Comparison of ENCODE assay signal across 11 cellular contexts in genomic region chr19:53882391-53883050, GRCh38. TPM values are rescaled to one million over a fixed set of nuclear protein-coding genes. Genes with fewer than 3 reads are reported as not detected.
A peak's percentile ranks its signal among the peaks of the same experiment; 100 is the strongest.
DNase-seq lines count a peak whose midpoint lies in the region; ATAC-seq, FAIRE-seq and TF ChIP-seq lines count a peak whose summit lies in the region.
"Had no signal": no experiment of that assay in that cellular context is flagged by ENCODE, and none has a peak within 500 bp of the region (broad histone marks: within the 10 kb centered on the region; RNA-seq: fewer than 3 reads in every experiment).

No MANE protein-coding gene starts in this region.

- CTCF ChIA-PET in A673 (lab: Charles Lee): interaction anchor here (0.6 kb wide), 1 partner anchor 29 kb away, joined by 3 read pairs; no protein-coding TSS in a partner anchor

- ATAC-seq in GM18502 (IDR thresholded peaks at IDR 0.05; ENCODE audit: poor library complexity, unreplicated experiment): no peak
- no peak for ATAC-seq in HG02981 (IDR thresholded peaks at IDR 0.05; ENCODE audit: unreplicated experiment)

- H2BK120ac ChIP-seq in H9 (ENCODE audit: low read depth, low read length, poor library complexity, severe bottlenecking): peak overlapping the region; percentile 51
- H2BK120ac ChIP-seq in mesenchymal stem cell (ENCODE audit: low read depth, low read length): no peak overlapping the region

- H3K36me3 ChIP-seq in A673 (ENCODE audit: insufficient read depth, low read length, poor library complexity, severe bottlenecking) (no peaks in the 10 kb centered on the region), astrocyte (ENCODE audit: insufficient read depth, low read length) (no peaks in the 10 kb centered on the region), mesenchymal stem cell (ENCODE audit: control insufficient read depth in 1 of 2, insufficient read depth in 2 of 2, low read depth in 1 of 2, low read length in 2 of 2) (no peaks in the 10 kb centered on the region)

- H3K23ac ChIP-seq in H9 (ENCODE audit: insufficient read length, low read depth, low read length) (no peak overlapping the region), mesenchymal stem cell (ENCODE audit: low read length in 2 of 2) (no peak overlapping the region)

- peaks cover 18 to 21% of the 10 kb centered on the region in 2 experiments for H3K4me1 Mint-ChIP-seq in H9
- no peaks in the 10 kb centered on the region for H3K4me1 Mint-ChIP-seq in astrocyte (ENCODE audit: low read depth, unreplicated experiment)

- H3K9me3 Mint-ChIP-seq in H9 (no peaks in the 10 kb centered on the region), astrocyte (ENCODE audit: unreplicated experiment) (no peaks in the 10 kb centered on the region)

- H3K79me1 ChIP-seq in H9 (ENCODE audit: insufficient read depth, low read depth, low read length, poor library complexity, severe bottlenecking) (no peaks in the 10 kb centered on the region), mesenchymal stem cell (replicated peaks; ENCODE audit: low read length, poor library complexity, severe bottlenecking) (no peaks in the 10 kb centered on the region)

- no peak overlapping the region for H4K8ac ChIP-seq in H9 (replicated peaks; ENCODE audit: insufficient read length, low read depth, low read length)
- no peak overlapping the region for H4K8ac ChIP-seq in mesenchymal stem cell (ENCODE audit: low read length)

- H2BK20ac ChIP-seq in H9 (ENCODE audit: low read depth, low read length, poor library complexity, severe bottlenecking): no peak overlapping the region

- H3K27ac ChIP-seq in A673 (ENCODE audit: low read depth, low read length, poor library complexity, severe bottlenecking): no peak overlapping the region
- H3K27ac ChIP-seq in H9 (ENCODE audit: insufficient read length, low read depth, low read length): no peak overlapping the region
- no peak overlapping the region for H3K27ac ChIP-seq in astrocyte (ENCODE audit: low read depth, low read length)
- H3K27ac ChIP-seq in mesenchymal stem cell (ENCODE audit: low read length, poor library complexity, severe bottlenecking): no peak overlapping the region

- no CpG with 5 or more reads among the region's 18 CpGs for WGBS in H9 (ENCODE audit: extremely low coverage, insufficient read length, low lambda C conversion rate)
- 11% methylated on average over 15 of the region's 18 CpGs for WGBS in mesenchymal stem cell

- H3K36me3 Mint-ChIP-seq in H9 (ENCODE audit: insufficient read depth in 1 of 3, low read depth in 3 of 3) (no peaks in the 10 kb centered on the region; a peak in 2 of 7 replicates), astrocyte (ENCODE audit: low read depth, unreplicated experiment) (peaks cover under 1% of the 10 kb centered on the region)

- H3K79me2 ChIP-seq in H9 (ENCODE audit: insufficient read depth, low read length): no peaks in the 10 kb centered on the region
- no peaks in the 10 kb centered on the region for H3K79me2 ChIP-seq in astrocyte (ENCODE audit: insufficient read depth, low read length)

- no peak overlapping the region for H3T11ph ChIP-seq in H9 (ENCODE audit: low read length)

- H3K4me2 ChIP-seq in H9 (ENCODE audit: insufficient read depth, insufficient read length, low read length) (peak overlapping the region; percentile 81), astrocyte (ENCODE audit: low read length) (peak overlapping the region; percentile 79), mesenchymal stem cell (ENCODE audit: low read length, poor library complexity, severe bottlenecking) (peak overlapping the region; percentile 70)

- peaks cover 23% of the 10 kb centered on the region for H3K27me3 Mint-ChIP-seq in H9 (ENCODE audit: low read depth)
- peaks cover 25% of the 10 kb centered on the region for H3K27me3 Mint-ChIP-seq in astrocyte (ENCODE audit: low read depth, unreplicated experiment)

- H4K20me1 ChIP-seq in H9 (ENCODE audit: control insufficient read depth, insufficient read depth, insufficient read length) (no peaks in the 10 kb centered on the region), astrocyte (ENCODE audit: insufficient read depth, low read length) (no peaks in the 10 kb centered on the region)

- POLR2A ChIA-PET in A673 (lab: Charles Lee; ENCODE audit: low non-redundant PET): interaction anchor here (0.7 kb wide), 1 partner anchor 10 kb away, joined by 3 read pairs; no protein-coding TSS in a partner anchor

- H3K4me3 Mint-ChIP-seq in H9 (no peak overlapping the region; a peak in 1 of 5 replicates), astrocyte (ENCODE audit: unreplicated experiment) (peak overlapping the region; percentile 66)

- no TSS peak for BruUV-seq in A673 (replicated peaks; lab: Mats Ljungman, UMichigan)

- DNase-seq in A673 (ENCODE audit: low spot score) (no peak), H9 (no peak), astrocyte (ENCODE audit: low read depth) (no peak), mesenchymal stem cell (no peak), NCI-H2081 (lab: John Stamatoyannopoulos, UW) (no peak)
- DNase-seq in activated CD4-positive, alpha-beta T cell treated with anti-CD3 and anti-CD28 coated beads for 4 hours: no peak

- no peak overlapping the region for H3K18ac ChIP-seq in H9 (ENCODE audit: insufficient read length, low read depth, low read length)
- H3K18ac ChIP-seq in mesenchymal stem cell (ENCODE audit: low read depth in 1 of 2, low read length in 2 of 2): no peak overlapping the region

- H3K14ac ChIP-seq in H9 (ENCODE audit: insufficient read depth, low read length) (peak overlapping the region; percentile 63; the same call in 1 of the 2 replicates), mesenchymal stem cell (ENCODE audit: low read length in 2 of 2) (no peak overlapping the region)

- TF ChIP-seq CTCF in A673 (conservative IDR thresholded peaks at IDR 0.05; ENCODE audit: low read depth, low read length): 0 out of 2 replicates have a peak, but pooled peaks have one; percentile 28
- no peak; the same call in 2 of the 3 replicates for TF ChIP-seq CTCF in H9 (conservative IDR thresholded peaks at IDR 0.05)
- no peak for TF ChIP-seq CTCF in astrocyte (IDR thresholded peaks at IDR 0.05; ENCODE audit: insufficient read depth, low read depth, low read length)

- H3K27ac Mint-ChIP-seq in H9 (no peak overlapping the region), astrocyte (ENCODE audit: unreplicated experiment) (no peak overlapping the region)

- H2BK12ac ChIP-seq in H9 (ENCODE audit: insufficient read length, low read depth, low read length) (peak overlapping the region; percentile 16), mesenchymal stem cell (ENCODE audit: low read length in 2 of 2) (no peak overlapping the region)

- H2BK5ac ChIP-seq in H9 (ENCODE audit: insufficient read length, low read length): no peak overlapping the region
- no peak overlapping the region for H2BK5ac ChIP-seq in mesenchymal stem cell (ENCODE audit: low read depth, low read length, poor library complexity, severe bottlenecking)

- H3K4me3 ChIP-seq in A673 (ENCODE audit: low read depth, low read length, poor library complexity, severe bottlenecking) (peak overlapping the region; percentile 46), astrocyte (ENCODE audit: insufficient read depth, low read depth, low read length) (peak overlapping the region; percentile 30), mesenchymal stem cell (ENCODE audit: insufficient read depth in 1 of 2, low read depth in 1 of 2, low read length in 2 of 2) (no peak overlapping the region)

- H4K91ac ChIP-seq in H9 (ENCODE audit: insufficient read length, low read depth, low read length) (no peak overlapping the region), mesenchymal stem cell (ENCODE audit: low read length) (no peak overlapping the region)

- no peak overlapping the region for H3K4ac ChIP-seq in H9 (ENCODE audit: low read depth, low read length)
- no peak overlapping the region for H3K4ac ChIP-seq in mesenchymal stem cell (ENCODE audit: low read depth in 1 of 2, low read length in 2 of 2)

- no peak overlapping the region for H2BK15ac ChIP-seq in H9 (ENCODE audit: low read depth, low read length)
- H2BK15ac ChIP-seq in mesenchymal stem cell (ENCODE audit: low read depth, poor library complexity, severe bottlenecking): no peak overlapping the region

- intact Hi-C loops in A673 (cut with micrococcal nuclease; ENCODE audit: unreplicated experiment): no loop called here

- H3K9ac ChIP-seq in H9 (ENCODE audit: extremely low read depth, insufficient read length, low read length) (peak overlapping the region; percentile 21), astrocyte (ENCODE audit: low read length) (no peak overlapping the region), mesenchymal stem cell (ENCODE audit: low read length) (no peak overlapping the region)

- H3K27me3 ChIP-seq in A673 (replicated peaks; ENCODE audit: insufficient read depth, low read depth, low read length, poor library complexity) (peaks cover 25% of the 10 kb centered on the region), H9 (ENCODE audit: insufficient read depth, low read length) (no peaks in the 10 kb centered on the region), astrocyte (ENCODE audit: insufficient read depth, low read length) (peaks cover 51% of the 10 kb centered on the region), mesenchymal stem cell (ENCODE audit: control insufficient read depth in 1 of 2, insufficient read depth in 1 of 2, low read length in 2 of 2) (peaks cover 49 to 62% of the 10 kb centered on the region in 2 experiments)

- FAIRE-seq in astrocyte (lab: Jason Lieb, UNC): no peak
- FAIRE-seq: H54 had no signal

- no peak overlapping the region for H2AK5ac ChIP-seq in H9 (ENCODE audit: insufficient read length, low read length)
- H2AK5ac ChIP-seq in mesenchymal stem cell (ENCODE audit: low read length, severe bottlenecking): no peak overlapping the region

- H3K4me1 ChIP-seq in A673 (ENCODE audit: insufficient read depth, low read length, poor library complexity, severe bottlenecking) (peaks cover 28% of the 10 kb centered on the region), H9 (ENCODE audit: insufficient read depth, low read length) (no peaks in the 10 kb centered on the region; the same call in 1 of the 2 replicates), astrocyte (ENCODE audit: insufficient read depth, low read length) (peaks cover 15% of the 10 kb centered on the region), mesenchymal stem cell (ENCODE audit: control insufficient read depth, insufficient read depth, low read depth, low read length) (peaks cover 12% of the 10 kb centered on the region)

- H3K23me2 ChIP-seq in H9 (ENCODE audit: insufficient read length, low read depth, low read length, poor library complexity, severe bottlenecking): peaks cover 37% of the 10 kb centered on the region

- no peak overlapping the region for H3K56ac ChIP-seq in H9 (ENCODE audit: insufficient read length, low read depth, low read length)

- no peak overlapping the region for H4K5ac ChIP-seq in H9 (ENCODE audit: insufficient read length, low read depth, low read length)

- H2AFZ ChIP-seq in H9 (ENCODE audit: low read length) (no peak overlapping the region), astrocyte (ENCODE audit: low read depth, low read length) (no peak overlapping the region), mesenchymal stem cell (ENCODE audit: low read depth, low read length) (no peak overlapping the region)

- H3K9me3 ChIP-seq in A673 (ENCODE audit: low read depth, low read length, poor library complexity, severe bottlenecking) (no peaks in the 10 kb centered on the region), H9 (ENCODE audit: control insufficient read depth, low read depth, low read length) (no peaks in the 10 kb centered on the region), astrocyte (ENCODE audit: insufficient read depth, low read depth, low read length) (no peaks in the 10 kb centered on the region), mesenchymal stem cell (ENCODE audit: control insufficient read depth, low read length) (no peaks in the 10 kb centered on the region)

RNA-seq across cellular contexts. Expression of gene PRKCG, which starts 0.5 kb away (rescaled TPM):
- total RNA-seq in A673 (2021): 0.57 and 0.84 TPM in 2 replicates
- 7.1 and 8.8 TPM in 2 replicates for total RNA-seq in H9 (2021)
- total RNA-seq in astrocyte: 0.29 and 0.41 TPM in 2 replicates
- 0.03 TPM for polyA plus RNA-seq in mesenchymal stem cell (2013, experiment 1 of 2)
- polyA plus RNA-seq in mesenchymal stem cell (2013, experiment 2 of 2): 0.05 TPM
- total RNA-seq: lower leg skin, SK-MEL-5 had no signal

RNA-seq across cellular contexts. Expression of gene MYADM, which starts 14.8 kb away (rescaled TPM):
- total RNA-seq in A673 (2021) (51.3 and 53.2 TPM in 2 replicates), H9 (2021) (116 and 123 TPM in 2 replicates), astrocyte (221 and 246 TPM in 2 replicates)
- 318 TPM for polyA plus RNA-seq in mesenchymal stem cell (2013, experiment 1 of 2)
- polyA plus RNA-seq in mesenchymal stem cell (2013, experiment 2 of 2): 307 TPM

RNA-seq across cellular contexts. Expression of gene CACNG7, which starts 26.6 kb away (rescaled TPM):
- total RNA-seq in A673 (2021): not detected in 2 replicates
- total RNA-seq in H9 (2021): 22.1 and 22.7 TPM in 2 replicates
- total RNA-seq in astrocyte: 3.5 and 4.4 TPM in 2 replicates
- 0.03 TPM for polyA plus RNA-seq in mesenchymal stem cell (2013, experiment 1 of 2)
- polyA plus RNA-seq in mesenchymal stem cell (2013, experiment 2 of 2): 0.03 TPM
- total RNA-seq: lower leg skin, SK-MEL-5 had no signal

RNA-seq across cellular contexts. Expression of gene NLRP12, which starts 58.4 kb away (rescaled TPM):
- total RNA-seq in A673 (2021): not detected in 2 replicates
- total RNA-seq in H9 (2021): 3.6 and 4.0 TPM in 2 replicates
- total RNA-seq in astrocyte: not detected in 2 replicates
- polyA plus RNA-seq in mesenchymal stem cell (2013, experiment 1 of 2): not detected
- not detected for polyA plus RNA-seq in mesenchymal stem cell (2013, experiment 2 of 2)
- total RNA-seq: SK-MEL-5 had no signal

Comparison
In these comparisons a context has a peak if more than half of its experiments do, and no peak if none do; other contexts are left out.
1. H3K4me3 ChIP-seq: peak in A673 (single experiment) and astrocyte (single experiment); none in mesenchymal stem cell (0 of 2).
2. Peak in every context shown above with its lines, with median percentiles within 50 percentile points of each other: H3K4me2 ChIP-seq.